In genomic region chr9:112333639-112334318, GRCh38 we compare ENCODE assay signal across 8 cellular contexts. TPM values are rescaled to one million over a fixed set of nuclear protein-coding genes. Genes with fewer than 3 reads are reported as not detected.
DNase-seq lines count a peak whose midpoint lies in the region; ATAC-seq and TF ChIP-seq lines count a peak whose summit lies in the region.

No MANE protein-coding gene starts in this region.

- ATAC-seq in CD4-positive, alpha-beta T cell (ENCODE audit: poor library complexity), result peak; percentile 80
- ATAC-seq in GM19397 (IDR thresholded peaks at IDR 0.05; ENCODE audit: unreplicated experiment) (peak; percentile 83), HG03558 (IDR thresholded peaks at IDR 0.05; ENCODE audit: extremely low read depth, unreplicated experiment) (peak; percentile 38)

- peak; percentile 85 to 96 (median 92) for DNase-seq in CD4-positive, alpha-beta T cell
- DNase-seq in NCI-H748 treated with DMSO at 0.1 percent for 48 hours (lab: John Stamatoyannopoulos, UW), result peak; percentile 91
- DNase-seq in activated CD4-positive, alpha-beta T cell treated with anti-CD3 and anti-CD28 coated beads, Interleukin-2, amount 50 U/mL, for 4 hours, result peak; percentile 90
- peak; percentile 97 for DNase-seq in dermis blood vessel endothelial cell
- peak; percentile 91 to 98 for DNase-seq in lower leg skin (ENCODE audit: low spot score in 2 of 2)
- peak; percentile 93 to 94 for DNase-seq in stimulated activated CD4-positive, alpha-beta T cell treated with anti-CD3 and anti-CD28 coated beads, Interleukin-4, amount 100 ng/mL, for 4 hours

- CTCF ChIA-PET in CD4-positive, alpha-beta T cell (lab: Charles Lee), result interaction anchor here (0.6 to 1.6 kb wide), 12 partner anchors 13 to 237 kb away, joined by 3 to 7 read pairs (median 3); partner anchors contain the start of gene HSDL2

- TF ChIP-seq CTCF in CD4-positive, alpha-beta T cell (IDR thresholded peaks at IDR 0.05), result peak; percentile 49
- TF ChIP-seq CTCF in lower leg skin (IDR thresholded peaks at IDR 0.05), result peak in 1 of 3 donors; percentile 53

- peak overlapping the region; percentile 90 for H3K4me3 Mint-ChIP-seq in CD4-positive, alpha-beta T cell

- no peaks in the 10 kb centered on the region for H3K9me3 ChIP-seq in CD4-positive, alpha-beta T cell (ENCODE audit: control insufficient read depth, low read length)

- H3K27ac ChIP-seq in CD4-positive, alpha-beta T cell (ENCODE audit: low read depth, low read length), result peak overlapping the region; percentile 92

- H3K27me3 Mint-ChIP-seq in CD4-positive, alpha-beta T cell, result no peaks in the 10 kb centered on the region

- intact Hi-C loops in CD4-positive, alpha-beta T cell (cut with DNase I, micrococcal nuclease), result loop anchor here (1.0 to 10.0 kb wide), 15 partner anchors 15 to 889 kb away; partner anchors contain the start of genes UGCG (in 2 of the 2), DNAJC25 (in 1 of the 2), ECPAS (in 1 of the 2) and FKBP15 (in 1 of the 2)
- intact Hi-C loops in lower leg skin (cut with DNase I; ENCODE audit: low total_unique reads), result no loop called here

- H3K36me3 Mint-ChIP-seq in CD4-positive, alpha-beta T cell (ENCODE audit: low read depth), result peaks cover 15% of the 10 kb centered on the region

- POLR2A ChIA-PET in CD4-positive, alpha-beta T cell (lab: Charles Lee), result interaction anchor here (0.6 to 3.6 kb wide), 22 partner anchors 10 to 808 kb away, joined by 3 to 50 read pairs (median 5); partner anchors contain the start of genes GNG10, HSDL2, INIP and KIAA1958

- peak overlapping the region; percentile 88 for H3K27ac Mint-ChIP-seq in CD4-positive, alpha-beta T cell

- H3K4me3 ChIP-seq in lower leg skin (ENCODE audit: low read depth, poor library complexity, severe bottlenecking), result peak overlapping the region; percentile 2

- no peaks in the 10 kb centered on the region for H3K9me3 Mint-ChIP-seq in CD4-positive, alpha-beta T cell

- no peaks in the 10 kb centered on the region for H3K27me3 ChIP-seq in CD4-positive, alpha-beta T cell (ENCODE audit: control insufficient read depth, insufficient read depth, low read length)

- TF ChIP-seq POLR2A in lower leg skin (IDR thresholded peaks at IDR 0.05), result no peak

- peaks cover 35% of the 10 kb centered on the region for H3K4me1 Mint-ChIP-seq in CD4-positive, alpha-beta T cell (ENCODE audit: low read depth)

- WGBS in lower leg skin, 2 donors, result 1% methylated on average over 18 to 45 of the region's 72 CpGs

RNA-seq across cellular contexts. Expression of gene PTBP3, which starts 0.4 kb away (rescaled TPM):
- total RNA-seq in CD4-positive, alpha-beta T cell, result 100 to 1,000 TPM in 1 of 2 experiments, 10 to 100 TPM in 1; 100.0 to 110 TPM
- total RNA-seq in dermis blood vessel endothelial cell (40.2 and 70.1 TPM in 2 replicates), lower leg skin (100 to 1,000 TPM in 3 of 4 donors, 10 to 100 TPM in 1; 82.5 to 201 (median 156) TPM)

RNA-seq across cellular contexts. Expression of gene HSDL2, which starts 46.1 kb away (rescaled TPM):
- 1 to 10 TPM; 3.8 to 4.9 TPM for total RNA-seq in CD4-positive, alpha-beta T cell
- 23.5 and 31.8 TPM in 2 replicates for total RNA-seq in dermis blood vessel endothelial cell
- total RNA-seq in lower leg skin, result 10 to 100 TPM; 26.7 to 52.8 (median 50.2) TPM

Comparison
In these comparisons a context has a peak if more than half of its experiments do, and no peak if none do; other contexts are left out.
1. Peak in every context shown above with its lines: DNase-seq, ATAC-seq, H3K4me3 ChIP-seq and H3K27ac ChIP-seq.